Comparison of ENCODE assay signal across 21 cellular contexts in the genomic region with DNA sequence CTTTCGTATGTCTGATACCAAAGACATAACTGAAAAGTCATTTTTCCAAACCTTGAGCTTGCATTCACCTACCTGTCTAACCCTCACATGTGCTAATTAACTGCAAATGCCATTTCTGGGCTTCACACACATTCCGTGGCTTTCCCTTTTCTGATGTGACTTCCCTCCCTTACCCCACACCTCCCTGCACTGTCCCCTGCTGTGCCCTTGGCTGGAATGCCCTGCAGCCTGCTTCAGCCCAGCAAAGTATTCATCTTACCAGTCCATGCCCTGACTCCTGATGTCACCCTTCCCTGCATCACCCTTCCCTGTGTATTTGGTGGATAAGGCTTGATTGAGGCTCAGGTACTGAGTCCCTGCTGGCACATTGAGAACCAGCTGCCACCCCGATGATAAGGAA.
"Had no signal": no experiment of that assay in that cellular context is flagged by ENCODE, and none has a peak within 500 bp of the region (broad histone marks: within the 10 kb centered on the region; RNA-seq: fewer than 3 reads in every experiment).

No MANE protein-coding gene starts in this region.

- H3K36me3 ChIP-seq: uterus had no signal

- H3K27me3 ChIP-seq: left lung, testis, uterus had no signal

- H3K4me3 Mint-ChIP-seq: immature natural killer cell; naive thymus-derived CD4-positive, alpha-beta T cell; stimulated activated naive B cell treated with anti-CD40 and anti-IgM and Interleukin-4, amounts not matched to agents 10 μg/mL and 1 μg/mL and 100 μg/mL, for 72 hours; T-helper 2 cell treated with Interferon-gamma antibody and Interleukin-4, amounts not matched to agents 5 μg/mL and 100 μg/mL, for 36 hours had no signal

- H3K4me1 Mint-ChIP-seq: immature natural killer cell; naive thymus-derived CD4-positive, alpha-beta T cell; stimulated activated naive B cell treated with anti-CD40 and anti-IgM and Interleukin-4, amounts not matched to agents 10 μg/mL and 1 μg/mL and 100 μg/mL, for 72 hours had no signal

- ATAC-seq: activated naive CD4-positive, alpha-beta T cell treated with anti-CD3 and anti-CD28 coated beads, Interleukin-2, amount 50 U/mL, for 72 hours; left lung; naive thymus-derived CD4-positive, alpha-beta T cell; stimulated activated naive B cell treated with anti-CD40 and anti-IgM and Interleukin-4, amounts not matched to agents 10 μg/mL and 1 μg/mL and 100 μg/mL, for 72 hours had no signal

- H3K9me3 ChIP-seq: heart right ventricle, left lung, testis, uterus had no signal

- H3K9me3 Mint-ChIP-seq: activated naive CD4-positive, alpha-beta T cell treated with anti-CD3 and anti-CD28 coated beads, Interleukin-2, amount 50 U/mL, for 72 hours; immature natural killer cell; naive thymus-derived CD4-positive, alpha-beta T cell; stimulated activated naive B cell treated with anti-CD40 and anti-IgM and Interleukin-4, amounts not matched to agents 10 μg/mL and 1 μg/mL and 100 μg/mL, for 72 hours; T-helper 2 cell treated with Interferon-gamma antibody and Interleukin-4, amounts not matched to agents 5 μg/mL and 100 μg/mL, for 36 hours had no signal

- H3K27me3 Mint-ChIP-seq: stimulated activated naive B cell treated with anti-CD40 and anti-IgM and Interleukin-4, amounts not matched to agents 10 μg/mL and 1 μg/mL and 100 μg/mL, for 72 hours had no signal

- DNase-seq: activated CD4-positive, alpha-beta T cell treated with anti-CD3 and anti-CD28 coated beads for 1 hour; activated CD4-positive, alpha-beta T cell treated with anti-CD3 and anti-CD28 coated beads, Interleukin-2, amount 50 U/mL, for 1 hour; activated T-cell treated with anti-CD3 and anti-CD28 coated beads, Interleukin-2, amount 50 U/mL, for 1 hour; cerebellar nuclear complex; cortex of kidney; heart right ventricle; immature natural killer cell; left lung; naive thymus-derived CD4-positive, alpha-beta T cell; retina; stimulated activated CD4-positive, alpha-beta T cell treated with anti-CD3 and anti-CD28 coated beads, Interleukin-2, amount 100 ng/mL, for 48 hours; stimulated activated CD8-positive, alpha-beta memory T cell treated with anti-CD3 and anti-CD28 coated beads, Interleukin-4, amount 100 ng/mL, for 48 hours; stimulated activated naive B cell treated with anti-CD40 and anti-IgM and Interleukin-4, amounts not matched to agents 10 μg/mL and 1 μg/mL and 100 μg/mL, for 72 hours; testis; trophoblast cell; uterus had no signal

- H3K27ac ChIP-seq: epithelial cell of prostate, heart right ventricle, left lung, testis, uterus had no signal

- H3K27ac Mint-ChIP-seq: immature natural killer cell; progenitor cell of endocrine pancreas; stimulated activated naive B cell treated with anti-CD40 and anti-IgM and Interleukin-4, amounts not matched to agents 10 μg/mL and 1 μg/mL and 100 μg/mL, for 72 hours; T-helper 2 cell treated with Interferon-gamma antibody and Interleukin-4, amounts not matched to agents 5 μg/mL and 100 μg/mL, for 36 hours had no signal

- H3K4me3 ChIP-seq: heart right ventricle, left lung, lung, testis, uterus had no signal

- H3K4me1 ChIP-seq: heart right ventricle, left lung, testis, uterus had no signal
